Comparison of ENCODE assay signal across 15 cellular contexts in genomic region chr3:76470285-76470684, GRCh38.
DNase-seq lines count a peak whose midpoint lies in the region; ATAC-seq, FAIRE-seq and TF ChIP-seq lines count a peak whose summit lies in the region.
"Had no signal": no experiment of that assay in that cellular context is flagged by ENCODE, and none has a peak within 500 bp of the region (broad histone marks: within the 10 kb centered on the region; RNA-seq: fewer than 3 reads in every experiment).

No MANE protein-coding gene starts in this region.

- DNase-seq in AG04450 (ENCODE audit: low read depth, low spot score) (peak; percentile 65), HS-27A (ENCODE audit: low read depth) (peak; percentile 84), astrocyte of the spinal cord (ENCODE audit: low read depth, low spot score) (peak; percentile 70), keratinocyte (ENCODE audit: low read depth, low spot score) (peak; percentile 76), Calu3 (no peak), epidermal melanocyte (ENCODE audit: insufficient read length, low spot score) (no peak), globus pallidus (ENCODE audit: low spot score) (no peak)
- DNase-seq: ACHN; activated CD4-positive, alpha-beta T cell treated with anti-CD3 and anti-CD28 coated beads for 36 hours; activated naive CD4-positive, alpha-beta T cell treated with anti-CD3 and anti-CD28 coated beads, Interleukin-2, amount 10 ng/mL, durations not matched to agents 7 days and 5 days; heart left ventricle; NCI-H1092; T-helper 17 cell had no signal

- H3K4me1 Mint-ChIP-seq in Calu3 (ENCODE audit: low read depth, unreplicated experiment): no peaks in the 10 kb centered on the region
- H3K4me1 Mint-ChIP-seq: activated CD4-positive, alpha-beta T cell treated with anti-CD3 and anti-CD28 coated beads for 36 hours; activated naive CD4-positive, alpha-beta T cell treated with anti-CD3 and anti-CD28 coated beads, Interleukin-2, amount 10 ng/mL, durations not matched to agents 7 days and 5 days; T-helper 17 cell had no signal

- FAIRE-seq in keratinocyte (lab: Jason Lieb, UNC): peak; percentile 93

- H3K4me1 ChIP-seq in keratinocyte (ENCODE audit: control insufficient read depth, extremely low read depth, insufficient read depth, low read length): peaks cover 11% of the 10 kb centered on the region
- H3K4me1 ChIP-seq: heart left ventricle had no signal

- no peak overlapping the region for H3K4me3 Mint-ChIP-seq in Calu3 (ENCODE audit: low read depth, unreplicated experiment)
- H3K4me3 Mint-ChIP-seq: activated CD4-positive, alpha-beta T cell treated with anti-CD3 and anti-CD28 coated beads for 36 hours; activated naive CD4-positive, alpha-beta T cell treated with anti-CD3 and anti-CD28 coated beads, Interleukin-2, amount 10 ng/mL, durations not matched to agents 7 days and 5 days; T-helper 17 cell had no signal

- H3K9me3 ChIP-seq in AG04450 (ENCODE audit: control insufficient read depth, insufficient read depth, low read length): no peaks in the 10 kb centered on the region
- H3K9me3 ChIP-seq in keratinocyte (ENCODE audit: control insufficient read depth, low read depth, low read length): no peaks in the 10 kb centered on the region
- H3K9me3 ChIP-seq: heart left ventricle had no signal

- H3K27ac Mint-ChIP-seq in Calu3 (ENCODE audit: unreplicated experiment): no peak overlapping the region
- H3K27ac Mint-ChIP-seq: activated CD4-positive, alpha-beta T cell treated with anti-CD3 and anti-CD28 coated beads for 36 hours; activated naive CD4-positive, alpha-beta T cell treated with anti-CD3 and anti-CD28 coated beads, Interleukin-2, amount 10 ng/mL, durations not matched to agents 7 days and 5 days; progenitor cell of endocrine pancreas; T-helper 17 cell had no signal

- dilution Hi-C loops in keratinocyte (cut with MboI; ENCODE audit: extremely low pct_ligation_motif_present, low sequenced_read_pairs): no loop called here

- no peak overlapping the region for H3K9ac ChIP-seq in keratinocyte (ENCODE audit: control insufficient read depth, extremely low read depth, insufficient read depth, low read length)

- intact Hi-C loops in Calu3 (cut with micrococcal nuclease; ENCODE audit: unreplicated experiment): no loop called here

- in situ Hi-C loops in astrocyte of the spinal cord (cut with HindIII; ENCODE audit: low sequenced_read_pairs): no loop called here

- no peaks in the 10 kb centered on the region for H3K27me3 Mint-ChIP-seq in Calu3 (ENCODE audit: unreplicated experiment)
- H3K27me3 Mint-ChIP-seq: activated CD4-positive, alpha-beta T cell treated with anti-CD3 and anti-CD28 coated beads for 36 hours; activated naive CD4-positive, alpha-beta T cell treated with anti-CD3 and anti-CD28 coated beads, Interleukin-2, amount 10 ng/mL, durations not matched to agents 7 days and 5 days; progenitor cell of endocrine pancreas; T-helper 17 cell had no signal

- no peaks in the 10 kb centered on the region for H3K79me2 ChIP-seq in keratinocyte (ENCODE audit: control insufficient read depth, insufficient read depth, low read length)

- no TSS peak for BruUV-seq in Calu3 (replicated peaks; lab: Mats Ljungman, UMichigan)

- H3K27ac ChIP-seq in AG04450 (ENCODE audit: low read depth, low read length): no peak overlapping the region
- H3K27ac ChIP-seq in keratinocyte (ENCODE audit: control insufficient read depth, insufficient read depth, low read length): no peak overlapping the region
- H3K27ac ChIP-seq: heart left ventricle had no signal

- H3K4me3 ChIP-seq in AG04450 (ENCODE audit: low read depth, low read length): no peak overlapping the region
- H3K4me3 ChIP-seq in astrocyte of the spinal cord (ENCODE audit: low read depth, low read length): no peak overlapping the region
- H3K4me3 ChIP-seq in keratinocyte (ENCODE audit: control insufficient read depth in 2 of 3, extremely low read depth in 1 of 3, insufficient read depth in 2 of 3, low read depth in 1 of 3, low read length in 3 of 3): no peak overlapping the region
- H3K4me3 ChIP-seq: heart left ventricle had no signal

- H2AFZ ChIP-seq in keratinocyte (ENCODE audit: control insufficient read depth, low read length): peak overlapping the region; percentile 63

- no peak for ATAC-seq in GM19328 (IDR thresholded peaks at IDR 0.05; ENCODE audit: unreplicated experiment)
- ATAC-seq: activated CD4-positive, alpha-beta T cell treated with anti-CD3 and anti-CD28 coated beads for 36 hours; heart left ventricle; T-helper 17 cell had no signal

- H4K20me1 ChIP-seq in keratinocyte (ENCODE audit: control insufficient read depth, extremely low read depth, insufficient read depth, low read length): no peaks in the 10 kb centered on the region

- POLR2A ChIA-PET in AG04450 (lab: Yijun Ruan, JAX): no interaction called here

- H3K36me3 ChIP-seq in keratinocyte (ENCODE audit: control insufficient read depth in 2 of 2, extremely low read depth in 1 of 2, insufficient read depth in 2 of 2, low read length in 2 of 2): no peaks in the 10 kb centered on the region
- H3K36me3 ChIP-seq: heart left ventricle had no signal

- H3K36me3 Mint-ChIP-seq in Calu3 (ENCODE audit: insufficient read depth, unreplicated experiment): no peaks in the 10 kb centered on the region
- H3K36me3 Mint-ChIP-seq: activated naive CD4-positive, alpha-beta T cell treated with anti-CD3 and anti-CD28 coated beads, Interleukin-2, amount 10 ng/mL, durations not matched to agents 7 days and 5 days had no signal

- peaks cover 23% of the 10 kb centered on the region for H3K9me3 Mint-ChIP-seq in Calu3 (ENCODE audit: low read depth, unreplicated experiment)

- CTCF ChIA-PET in AG04450 (lab: Charles Lee) (no interaction called here), Calu3 (lab: Charles Lee) (interaction anchor here (0.5 kb wide), 1 partner anchor 28 kb away, joined by 6 read pairs; no protein-coding TSS in a partner anchor)

- no peak for TF ChIP-seq CTCF in AG04450 (IDR thresholded peaks at IDR 0.05; ENCODE audit: low read depth, low read length)
- no peak for TF ChIP-seq CTCF in astrocyte of the spinal cord (IDR thresholded peaks at IDR 0.05; ENCODE audit: low read depth, low read length)
- TF ChIP-seq CTCF in keratinocyte (optimal IDR thresholded peaks at IDR 0.05 in 1 of 3, IDR thresholded peaks at IDR 0.05 in 1 of 3, conservative IDR thresholded peaks at IDR 0.05 in 1 of 3; ENCODE audit: extremely low read depth in 1 of 3, insufficient read depth in 2 of 3, low read length in 3 of 3): no peak
- no peak for TF ChIP-seq CTCF in Calu3 (IDR thresholded peaks at IDR 0.05; ENCODE audit: unreplicated experiment)

- H3K27me3 ChIP-seq in AG04450 (ENCODE audit: control insufficient read depth, insufficient read depth, low read length) (no peaks in the 10 kb centered on the region), keratinocyte (ENCODE audit: control insufficient read depth, extremely low read depth, insufficient read depth, low read length) (no peaks in the 10 kb centered on the region)
- H3K27me3 ChIP-seq: heart left ventricle had no signal

- H3K4me2 ChIP-seq in keratinocyte (ENCODE audit: control insufficient read depth, extremely low read depth, insufficient read depth, low read depth, low read length): no peak overlapping the region

- no peaks in the 10 kb centered on the region for H3K9me1 ChIP-seq in keratinocyte (ENCODE audit: control insufficient read depth, extremely low read depth, insufficient read depth, low read length)

Comparison
In these comparisons a context has a peak if more than half of its experiments do, and no peak if none do; other contexts are left out.
1. DNase-seq: peak in AG04450 (single experiment), HS-27A (single experiment), astrocyte of the spinal cord (single experiment) and keratinocyte (single experiment); none in Calu3 (single experiment), epidermal melanocyte (single experiment) and globus pallidus (single experiment).